Comparison of ENCODE assay signal across 1 cellular context in the genomic region with DNA sequence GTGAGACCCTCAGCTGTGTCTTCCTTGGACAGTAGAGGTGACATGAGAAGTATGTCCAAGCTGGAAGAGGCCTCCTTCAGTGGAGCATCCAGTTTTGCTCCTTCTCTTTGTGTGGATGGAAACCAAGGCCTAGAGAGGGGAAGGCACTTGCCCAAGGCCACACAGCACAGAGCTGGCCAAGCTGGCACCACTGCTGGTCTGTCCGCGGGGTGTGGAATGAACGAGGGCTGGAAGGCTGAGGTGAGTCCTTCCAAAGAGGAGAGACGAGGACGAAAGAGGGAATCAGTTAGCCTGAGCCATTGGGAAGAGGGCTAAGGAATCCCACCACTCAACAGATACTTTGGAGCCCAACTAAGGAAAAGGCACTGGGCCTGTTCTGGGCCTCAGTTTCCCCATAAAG.
TF ChIP-seq lines count a peak whose summit lies in the region.

No MANE protein-coding gene starts in this region.

TF ChIP-seq in HepG2, 621 proteins besides CTCF, POLR2A, EP300 and RAD21:
- TF ChIP-seq ZNF253 (CRISPR knock-in tag; IDR thresholded peaks at IDR 0.05; ENCODE audit: borderline replicate concordance), result no peak
- TF ChIP-seq, protein P1, sequence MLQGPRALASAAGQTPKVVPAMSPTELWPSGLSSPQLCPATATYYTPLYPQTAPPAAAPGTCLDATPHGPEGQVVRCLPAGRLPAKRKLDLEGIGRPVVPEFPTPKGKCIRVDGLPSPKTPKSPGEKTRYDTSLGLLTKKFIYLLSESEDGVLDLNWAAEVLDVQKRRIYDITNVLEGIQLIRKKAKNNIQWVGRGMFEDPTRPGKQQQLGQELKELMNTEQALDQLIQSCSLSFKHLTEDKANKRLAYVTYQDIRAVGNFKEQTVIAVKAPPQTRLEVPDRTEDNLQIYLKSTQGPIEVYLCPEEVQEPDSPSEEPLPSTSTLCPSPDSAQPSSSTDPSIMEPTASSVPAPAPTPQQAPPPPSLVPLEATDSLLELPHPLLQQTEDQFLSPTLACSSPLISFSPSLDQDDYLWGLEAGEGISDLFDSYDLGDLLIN (CRISPR knock-in tag; IDR thresholded peaks at IDR 0.05; ENCODE audit: borderline replicate concordance), result no peak
- TF ChIP-seq, protein P2, sequence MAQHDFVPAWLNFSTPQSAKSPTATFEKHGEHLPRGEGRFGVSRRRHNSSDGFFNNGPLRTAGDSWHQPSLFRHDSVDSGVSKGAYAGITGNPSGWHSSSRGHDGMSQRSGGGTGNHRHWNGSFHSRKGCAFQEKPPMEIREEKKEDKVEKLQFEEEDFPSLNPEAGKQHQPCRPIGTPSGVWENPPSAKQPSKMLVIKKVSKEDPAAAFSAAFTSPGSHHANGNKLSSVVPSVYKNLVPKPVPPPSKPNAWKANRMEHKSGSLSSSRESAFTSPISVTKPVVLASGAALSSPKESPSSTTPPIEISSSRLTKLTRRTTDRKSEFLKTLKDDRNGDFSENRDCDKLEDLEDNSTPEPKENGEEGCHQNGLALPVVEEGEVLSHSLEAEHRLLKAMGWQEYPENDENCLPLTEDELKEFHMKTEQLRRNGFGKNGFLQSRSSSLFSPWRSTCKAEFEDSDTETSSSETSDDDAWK (CRISPR knock-in tag; IDR thresholded peaks at IDR 0.05), result no peak
- TF ChIP-seq, protein P3, sequence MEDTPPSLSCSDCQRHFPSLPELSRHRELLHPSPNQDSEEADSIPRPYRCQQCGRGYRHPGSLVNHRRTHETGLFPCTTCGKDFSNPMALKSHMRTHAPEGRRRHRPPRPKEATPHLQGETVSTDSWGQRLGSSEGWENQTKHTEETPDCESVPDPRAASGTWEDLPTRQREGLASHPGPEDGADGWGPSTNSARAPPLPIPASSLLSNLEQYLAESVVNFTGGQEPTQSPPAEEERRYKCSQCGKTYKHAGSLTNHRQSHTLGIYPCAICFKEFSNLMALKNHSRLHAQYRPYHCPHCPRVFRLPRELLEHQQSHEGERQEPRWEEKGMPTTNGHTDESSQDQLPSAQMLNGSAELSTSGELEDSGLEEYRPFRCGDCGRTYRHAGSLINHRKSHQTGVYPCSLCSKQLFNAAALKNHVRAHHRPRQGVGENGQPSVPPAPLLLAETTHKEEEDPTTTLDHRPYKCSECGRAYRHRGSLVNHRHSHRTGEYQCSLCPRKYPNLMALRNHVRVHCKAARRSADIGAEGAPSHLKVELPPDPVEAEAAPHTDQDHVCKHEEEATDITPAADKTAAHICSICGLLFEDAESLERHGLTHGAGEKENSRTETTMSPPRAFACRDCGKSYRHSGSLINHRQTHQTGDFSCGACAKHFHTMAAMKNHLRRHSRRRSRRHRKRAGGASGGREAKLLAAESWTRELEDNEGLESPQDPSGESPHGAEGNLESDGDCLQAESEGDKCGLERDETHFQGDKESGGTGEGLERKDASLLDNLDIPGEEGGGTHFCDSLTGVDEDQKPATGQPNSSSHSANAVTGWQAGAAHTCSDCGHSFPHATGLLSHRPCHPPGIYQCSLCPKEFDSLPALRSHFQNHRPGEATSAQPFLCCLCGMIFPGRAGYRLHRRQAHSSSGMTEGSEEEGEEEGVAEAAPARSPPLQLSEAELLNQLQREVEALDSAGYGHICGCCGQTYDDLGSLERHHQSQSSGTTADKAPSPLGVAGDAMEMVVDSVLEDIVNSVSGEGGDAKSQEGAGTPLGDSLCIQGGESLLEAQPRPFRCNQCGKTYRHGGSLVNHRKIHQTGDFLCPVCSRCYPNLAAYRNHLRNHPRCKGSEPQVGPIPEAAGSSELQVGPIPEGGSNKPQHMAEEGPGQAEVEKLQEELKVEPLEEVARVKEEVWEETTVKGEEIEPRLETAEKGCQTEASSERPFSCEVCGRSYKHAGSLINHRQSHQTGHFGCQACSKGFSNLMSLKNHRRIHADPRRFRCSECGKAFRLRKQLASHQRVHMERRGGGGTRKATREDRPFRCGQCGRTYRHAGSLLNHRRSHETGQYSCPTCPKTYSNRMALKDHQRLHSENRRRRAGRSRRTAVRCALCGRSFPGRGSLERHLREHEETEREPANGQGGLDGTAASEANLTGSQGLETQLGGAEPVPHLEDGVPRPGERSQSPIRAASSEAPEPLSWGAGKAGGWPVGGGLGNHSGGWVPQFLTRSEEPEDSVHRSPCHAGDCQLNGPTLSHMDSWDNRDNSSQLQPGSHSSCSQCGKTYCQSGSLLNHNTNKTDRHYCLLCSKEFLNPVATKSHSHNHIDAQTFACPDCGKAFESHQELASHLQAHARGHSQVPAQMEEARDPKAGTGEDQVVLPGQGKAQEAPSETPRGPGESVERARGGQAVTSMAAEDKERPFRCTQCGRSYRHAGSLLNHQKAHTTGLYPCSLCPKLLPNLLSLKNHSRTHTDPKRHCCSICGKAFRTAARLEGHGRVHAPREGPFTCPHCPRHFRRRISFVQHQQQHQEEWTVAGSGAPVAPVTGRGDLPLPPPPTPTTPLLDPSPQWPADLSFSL (CRISPR knock-in tag; IDR thresholded peaks at IDR 0.05), result 0 out of 2 replicates have a peak, but pooled peaks have one; percentile 15
- 0 out of 2 replicates have a peak, but pooled peaks have one; percentile 45 for TF ChIP-seq ZNF616 (CRISPR knock-in tag; IDR thresholded peaks at IDR 0.05; ENCODE audit: low read depth)
- TF ChIP-seq NR2F6 (IDR thresholded peaks at IDR 0.05), result no peak
- TF ChIP-seq NR2F6 (CRISPR knock-in tag; IDR thresholded peaks at IDR 0.05), result no peak
- peak; percentile 94 for TF ChIP-seq ZNF768 (CRISPR knock-in tag; IDR thresholded peaks at IDR 0.05)
- TF ChIP-seq, protein P4, sequence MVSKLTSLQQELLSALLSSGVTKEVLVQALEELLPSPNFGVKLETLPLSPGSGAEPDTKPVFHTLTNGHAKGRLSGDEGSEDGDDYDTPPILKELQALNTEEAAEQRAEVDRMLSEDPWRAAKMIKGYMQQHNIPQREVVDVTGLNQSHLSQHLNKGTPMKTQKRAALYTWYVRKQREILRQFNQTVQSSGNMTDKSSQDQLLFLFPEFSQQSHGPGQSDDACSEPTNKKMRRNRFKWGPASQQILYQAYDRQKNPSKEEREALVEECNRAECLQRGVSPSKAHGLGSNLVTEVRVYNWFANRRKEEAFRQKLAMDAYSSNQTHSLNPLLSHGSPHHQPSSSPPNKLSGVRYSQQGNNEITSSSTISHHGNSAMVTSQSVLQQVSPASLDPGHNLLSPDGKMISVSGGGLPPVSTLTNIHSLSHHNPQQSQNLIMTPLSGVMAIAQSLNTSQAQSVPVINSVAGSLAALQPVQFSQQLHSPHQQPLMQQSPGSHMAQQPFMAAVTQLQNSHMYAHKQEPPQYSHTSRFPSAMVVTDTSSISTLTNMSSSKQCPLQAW (CRISPR knock-in tag; IDR thresholded peaks at IDR 0.05), result 0 out of 2 replicates have a peak, but pooled peaks have one; percentile 10
- TF ChIP-seq NFE2L1 (CRISPR knock-in tag; IDR thresholded peaks at IDR 0.05; ENCODE audit: borderline replicate concordance), result no peak
TF ChIP-seq in HepG2: peak in this region for 4.
